23 cellular contexts compared by ENCODE assay signal in genomic region chr2:133516405-133517028, GRCh38. TPM values are rescaled to one million over a fixed set of nuclear protein-coding genes. Genes with fewer than 3 reads are reported as not detected.
"Had no signal": no experiment of that assay in that cellular context is flagged by ENCODE, and none has a peak within 500 bp of the region (broad histone marks: within the 10 kb centered on the region; RNA-seq: fewer than 3 reads in every experiment).

No MANE protein-coding gene starts in this region.

- H3K4me3 ChIP-seq: dorsolateral prefrontal cortex, heart left ventricle, left lung, lung, pancreas, spleen, tibial nerve, upper lobe of right lung, vagina had no signal

- ATAC-seq: heart left ventricle; left lung; natural killer cell treated with Interleukin-12 subunit alpha and Interleukin-12 subunit beta and Interleukin-15 and Interleukin-18, amount 100 ng/mL, for 72 hours; pancreas; sciatic nerve; stimulated activated memory B cell treated with anti-CD40 and anti-IgM and Interleukin-4, amounts not matched to agents 10 μg/mL and 1 μg/mL and 100 μg/mL, for 72 hours; upper lobe of right lung had no signal

- H3K27ac ChIP-seq: dorsolateral prefrontal cortex, heart left ventricle, left lung, pancreas, spleen, tibial nerve, upper lobe of right lung, vagina had no signal

- FAIRE-seq: frontal cortex, pancreas had no signal

- DNase-seq: cortex of kidney; dorsolateral prefrontal cortex; effector CD8-positive, alpha-beta T cell; heart left ventricle; hippocampal formation; islet precursor cell; left lung; mesenchymal stem cell; midbrain; occipital lobe; pancreas; spleen; stimulated activated CD4-positive, alpha-beta T cell treated with anti-CD3 and anti-CD28 coated beads, Interleukin-15, amount 100 ng/mL, for 24 hours; stimulated activated CD4-positive, alpha-beta T cell treated with anti-CD3 and anti-CD28 coated beads, Interleukin-1b, Interleukin-23, amount 100 ng/mL, for 48 hours; stimulated activated CD4-positive, alpha-beta T cell treated with anti-CD3 and anti-CD28 coated beads, Interleukin-4, amount 100 ng/mL, for 24 hours; upper lobe of right lung had no signal

- H3K36me3 ChIP-seq: heart left ventricle, left lung, pancreas, spleen, tibial nerve, upper lobe of right lung, vagina had no signal

- H3K4me1 ChIP-seq: heart left ventricle, left lung, pancreas, spleen, tibial nerve, upper lobe of right lung, vagina had no signal

- H3K27me3 ChIP-seq: heart left ventricle, left lung, pancreas, spleen, tibial nerve, upper lobe of right lung, vagina had no signal

- H3K9me3 ChIP-seq: heart left ventricle, left lung, pancreas, spleen, tibial nerve, upper lobe of right lung, vagina had no signal

RNA-seq across cellular contexts. Expression of gene NCKAP5, which starts 51.7 kb away (rescaled TPM):
- total RNA-seq: natural killer cell treated with Interleukin-12 subunit alpha and Interleukin-12 subunit beta and Interleukin-15 and Interleukin-18, amount 100 ng/mL, for 72 hours had no signal
